ENCODE assay signal across 16 cellular contexts in genomic region chr1:67892451-67893125, GRCh38. TPM values are rescaled to one million over a fixed set of nuclear protein-coding genes. Genes with fewer than 3 reads are reported as not detected.
"Had no signal": no experiment of that assay in that cellular context is flagged by ENCODE, and none has a peak within 500 bp of the region (broad histone marks: within the 10 kb centered on the region; RNA-seq: fewer than 3 reads in every experiment).

No MANE protein-coding gene starts in this region.

- H3K4me1 Mint-ChIP-seq: activated naive CD4-positive, alpha-beta T cell treated with anti-CD3 and anti-CD28 coated beads, Interleukin-2, amount 10 ng/mL, durations not matched to agents 7 days and 5 days had no signal

- H3K36me3 Mint-ChIP-seq: activated naive CD4-positive, alpha-beta T cell treated with anti-CD3 and anti-CD28 coated beads, Interleukin-2, amount 10 ng/mL, durations not matched to agents 7 days and 5 days; natural killer cell had no signal

- H3K27ac Mint-ChIP-seq: activated naive CD4-positive, alpha-beta T cell treated with anti-CD3 and anti-CD28 coated beads, Interleukin-2, amount 10 ng/mL, durations not matched to agents 7 days and 5 days; activated T-helper 2 cell treated with anti-CD3 and anti-CD28 coated beads, Interferon-gamma antibody, Interleukin-2, Interleukin-4, amounts not matched to agents 10 μg/mL and 5 μg/mL and 100 μg/mL, durations not matched to agents 14 hours and 24 hours and 36 hours; natural killer cell had no signal

- H3K27me3 ChIP-seq: body of pancreas, sigmoid colon, upper lobe of left lung had no signal

- H3K9me3 Mint-ChIP-seq: activated naive CD4-positive, alpha-beta T cell treated with anti-CD3 and anti-CD28 coated beads, Interleukin-2, amount 10 ng/mL, durations not matched to agents 7 days and 5 days; activated T-helper 2 cell treated with anti-CD3 and anti-CD28 coated beads, Interferon-gamma antibody, Interleukin-2, Interleukin-4, amounts not matched to agents 10 μg/mL and 5 μg/mL and 100 μg/mL, durations not matched to agents 14 hours and 24 hours and 36 hours; natural killer cell had no signal

- ATAC-seq: body of pancreas, left lobe of liver, natural killer cell had no signal

- H3K4me1 ChIP-seq: body of pancreas had no signal

- H3K36me3 ChIP-seq: sigmoid colon, upper lobe of left lung had no signal

- DNase-seq: activated naive CD4-positive, alpha-beta T cell treated with anti-CD3 and anti-CD28 coated beads, Interleukin-2, amount 10 ng/mL, durations not matched to agents 7 days and 5 days; body of pancreas; central memory CD4-positive, alpha-beta T cell; effector CD8-positive, alpha-beta T cell; hippocampal formation; mammary epithelial cell; natural killer cell; sigmoid colon; stimulated activated CD4-positive, alpha-beta T cell treated with anti-CD3 and anti-CD28 coated beads, Interleukin-2, amount 100 ng/mL, for 24 hours; stimulated activated naive CD4-positive, alpha-beta T cell; T-helper 2 cell; upper lobe of left lung had no signal

- H3K4me3 ChIP-seq: body of pancreas, coronary artery, sigmoid colon, upper lobe of left lung had no signal

- H3K27ac ChIP-seq: body of pancreas, coronary artery, epithelial cell of prostate, sigmoid colon, upper lobe of left lung had no signal

- H3K9me3 ChIP-seq: body of pancreas, sigmoid colon, upper lobe of left lung had no signal

- H3K4me3 Mint-ChIP-seq: activated naive CD4-positive, alpha-beta T cell treated with anti-CD3 and anti-CD28 coated beads, Interleukin-2, amount 10 ng/mL, durations not matched to agents 7 days and 5 days; natural killer cell had no signal

RNA-seq across cellular contexts. Expression of gene GNG12, which starts 59.3 kb away (rescaled TPM):
- total RNA-seq: natural killer cell had no signal
